In genomic region chr16:11063432-11064201, GRCh38 we compare ENCODE assay signal across 23 cellular contexts.
DNase-seq lines count a peak whose midpoint lies in the region; ATAC-seq and TF ChIP-seq lines count a peak whose summit lies in the region.
"Had no signal": no experiment of that assay in that cellular context is flagged by ENCODE, and none has a peak within 500 bp of the region (broad histone marks: within the 10 kb centered on the region; RNA-seq: fewer than 3 reads in every experiment).

No MANE protein-coding gene starts in this region.

- H3K4me2 ChIP-seq in OCI-LY1 (ENCODE audit: low read length) (no peak overlapping the region), neuronal stem cell (ENCODE audit: insufficient read depth, low read length, poor library complexity, severe bottlenecking) (no peak overlapping the region)

- no peaks in the 10 kb centered on the region for H3K9me3 Mint-ChIP-seq in activated CD8-positive, alpha-beta memory T cell treated with anti-CD3 and anti-CD28 coated beads, Interleukin-2, amount 10 ng/mL, durations not matched to agents 7 days and 5 days (ENCODE audit: low read depth)
- H3K9me3 Mint-ChIP-seq in glutamatergic neuron (ENCODE audit: unreplicated experiment) = peaks cover 3% of the 10 kb centered on the region
- H3K9me3 Mint-ChIP-seq: naive B cell had no signal

- peak overlapping the region; percentile 56 for H3K27ac ChIP-seq in OCI-LY1 (ENCODE audit: low read depth, low read length, poor library complexity, severe bottlenecking)
- no peak overlapping the region for H3K27ac ChIP-seq in neuronal stem cell (replicated peaks; ENCODE audit: low read length)
- H3K27ac ChIP-seq: brain microvascular endothelial cell, coronary artery, GM23248, ovary had no signal

- no peak overlapping the region for H3K4me3 Mint-ChIP-seq in activated CD8-positive, alpha-beta memory T cell treated with anti-CD3 and anti-CD28 coated beads, Interleukin-2, amount 10 ng/mL, durations not matched to agents 7 days and 5 days
- H3K4me3 Mint-ChIP-seq in glutamatergic neuron (ENCODE audit: unreplicated experiment) = no peak overlapping the region
- H3K4me3 Mint-ChIP-seq: B cell, naive B cell had no signal

- peaks cover 40% of the 10 kb centered on the region for H3K36me3 Mint-ChIP-seq in activated CD8-positive, alpha-beta memory T cell treated with anti-CD3 and anti-CD28 coated beads, Interleukin-2, amount 10 ng/mL, durations not matched to agents 7 days and 5 days
- H3K36me3 Mint-ChIP-seq in glutamatergic neuron (ENCODE audit: unreplicated experiment) = peaks cover 5% of the 10 kb centered on the region

- H3K4me1 Mint-ChIP-seq in activated CD8-positive, alpha-beta memory T cell treated with anti-CD3 and anti-CD28 coated beads, Interleukin-2, amount 10 ng/mL, durations not matched to agents 7 days and 5 days = peaks cover 46% of the 10 kb centered on the region
- peaks cover 15% of the 10 kb centered on the region for H3K4me1 Mint-ChIP-seq in glutamatergic neuron (ENCODE audit: low read depth, unreplicated experiment)
- H3K4me1 Mint-ChIP-seq: B cell, naive B cell had no signal

- H3K4ac ChIP-seq in neuronal stem cell (ENCODE audit: low read length) = no peak overlapping the region

- no peak overlapping the region for H3K23ac ChIP-seq in neuronal stem cell (ENCODE audit: low read depth, low read length, poor library complexity)

- no peaks in the 10 kb centered on the region for H3K79me1 ChIP-seq in neuronal stem cell (ENCODE audit: low read depth, low read length)

- no peak overlapping the region for H2AFZ ChIP-seq in OCI-LY1 (ENCODE audit: low read length)
- H2AFZ ChIP-seq in neuronal stem cell (ENCODE audit: low read length) = no peak overlapping the region
- H2AFZ ChIP-seq: GM23248 had no signal

- H4K91ac ChIP-seq in neuronal stem cell (ENCODE audit: low read depth, low read length, poor library complexity) = no peak overlapping the region

- H3K9ac ChIP-seq in OCI-LY1 (ENCODE audit: low read length) (no peak overlapping the region), neuronal stem cell (ENCODE audit: low read depth, low read length, poor library complexity) (no peak overlapping the region)
- H3K9ac ChIP-seq: GM23248 had no signal

- H3K79me2 ChIP-seq in OCI-LY1 (ENCODE audit: insufficient read depth, low read length) = no peaks in the 10 kb centered on the region

- H3K36me3 ChIP-seq in OCI-LY1 (ENCODE audit: insufficient read depth, low read length) = peaks cover 25% of the 10 kb centered on the region; the same call in 1 of the 2 replicates
- peaks cover 3 to 26% of the 10 kb centered on the region in 2 donors for H3K36me3 ChIP-seq in neuronal stem cell (replicated peaks in 1 of 2; ENCODE audit: control insufficient read depth in 2 of 2, insufficient read depth in 2 of 2, low read length in 2 of 2)
- H3K36me3 ChIP-seq: ovary had no signal

- H3K4me1 ChIP-seq in OCI-LY1 (ENCODE audit: insufficient read depth, low read length, severe bottlenecking) (peaks cover 26% of the 10 kb centered on the region), neuronal stem cell (ENCODE audit: control insufficient read depth in 2 of 2, insufficient read depth in 1 of 2, low read depth in 1 of 2, low read length in 2 of 2) (peaks cover 4 to 8% of the 10 kb centered on the region in 2 donors)

- no peaks in the 10 kb centered on the region for H3F3A ChIP-seq in OCI-LY1 (ENCODE audit: insufficient read depth, low read length)

- no peaks in the 10 kb centered on the region for H4K20me1 ChIP-seq in OCI-LY1 (ENCODE audit: insufficient read depth, low read length)

- H3K9me3 ChIP-seq in OCI-LY1 (ENCODE audit: low read length) (no peaks in the 10 kb centered on the region), neuronal stem cell (replicated peaks in 1 of 2; ENCODE audit: control insufficient read depth in 2 of 2, insufficient read depth in 1 of 2, low read depth in 1 of 2, low read length in 2 of 2) (no peaks in the 10 kb centered on the region)
- H3K9me3 ChIP-seq: Caco-2, MG63, ovary had no signal

- intact Hi-C loops in posterior vena cava (cut with DNase I) = no loop called here

- no CpG with 5 or more reads among the region's 8 CpGs for WGBS in neuronal stem cell (ENCODE audit: extremely low coverage in 2 of 2, insufficient read length in 2 of 2, insufficient replicate concordance in 1 of 2), 2 donors

- H3K27me3 ChIP-seq in OCI-LY1 (ENCODE audit: insufficient read depth, low read length) (no peaks in the 10 kb centered on the region), neuronal stem cell (ENCODE audit: control insufficient read depth in 3 of 3, insufficient read depth in 3 of 3, low read depth in 1 of 3, low read length in 3 of 3) (no peaks in the 10 kb centered on the region)
- H3K27me3 ChIP-seq: brain microvascular endothelial cell, MG63, ovary had no signal

- no peak overlapping the region for H2BK120ac ChIP-seq in neuronal stem cell (ENCODE audit: low read depth, low read length)

- H2AK5ac ChIP-seq in neuronal stem cell (ENCODE audit: low read depth, low read length) = no peak overlapping the region

- H2BK5ac ChIP-seq in neuronal stem cell (ENCODE audit: low read length) = no peak overlapping the region

- no peaks in the 10 kb centered on the region for H3K27me3 Mint-ChIP-seq in activated CD8-positive, alpha-beta memory T cell treated with anti-CD3 and anti-CD28 coated beads, Interleukin-2, amount 10 ng/mL, durations not matched to agents 7 days and 5 days
- H3K27me3 Mint-ChIP-seq in glutamatergic neuron (ENCODE audit: unreplicated experiment) = peaks cover 6% of the 10 kb centered on the region
- H3K27me3 Mint-ChIP-seq: B cell, naive B cell had no signal

- H2BK12ac ChIP-seq in neuronal stem cell (ENCODE audit: low read length) = no peak overlapping the region

- no peak for ATAC-seq in activated CD8-positive, alpha-beta memory T cell treated with anti-CD3 and anti-CD28 coated beads, Interleukin-2, amount 10 ng/mL, durations not matched to agents 7 days and 5 days
- no peak for ATAC-seq in HG03045 (IDR thresholded peaks at IDR 0.05; ENCODE audit: unreplicated experiment)
- ATAC-seq: activated CD4-positive, CD25-positive, alpha-beta regulatory T cell treated with anti-CD3 and anti-CD28 coated beads, Interleukin-2, amount 50 U/mL, for 24 hours; sciatic nerve had no signal

- DNase-seq in activated CD8-positive, alpha-beta memory T cell treated with anti-CD3 and anti-CD28 coated beads, Interleukin-2, amount 10 ng/mL, durations not matched to agents 7 days and 5 days = no peak
- no peak for DNase-seq in activated CD8-positive, alpha-beta memory T cell treated with anti-CD3 and anti-CD28 coated beads for 24 hours
- DNase-seq in glutamatergic neuron (no peak), posterior vena cava (ENCODE audit: low spot score) (peak; percentile 28), cerebellum (ENCODE audit: low spot score) (no peak), neuronal stem cell (ENCODE audit: low spot score) (no peak)
- DNase-seq: brain microvascular endothelial cell; Caco-2; GM23248; mesenchymal stem cell; MG63; naive B cell; NCI-H2171; NCI-H526; SHP77; stimulated activated CD4-positive, alpha-beta T cell treated with anti-CD3 and anti-CD28 coated beads, Interleukin-15, amount 100 ng/mL, for 24 hours had no signal

- no peaks in the 10 kb centered on the region for H3K9me2 ChIP-seq in OCI-LY1 (ENCODE audit: low read depth, low read length)

- H3K27ac Mint-ChIP-seq in activated CD8-positive, alpha-beta memory T cell treated with anti-CD3 and anti-CD28 coated beads, Interleukin-2, amount 10 ng/mL, durations not matched to agents 7 days and 5 days = peak overlapping the region; percentile 16
- H3K27ac Mint-ChIP-seq in glutamatergic neuron (ENCODE audit: unreplicated experiment) = peak overlapping the region; percentile 77
- H3K27ac Mint-ChIP-seq: B cell had no signal

- no peak overlapping the region for H3K4me3 ChIP-seq in OCI-LY1 (ENCODE audit: low read depth, low read length, poor library complexity, severe bottlenecking)
- H3K4me3 ChIP-seq in neuronal stem cell (ENCODE audit: low read length in 2 of 2) = no peak overlapping the region
- H3K4me3 ChIP-seq: coronary artery, GM23248, MG63, ovary had no signal

- no peak overlapping the region for H3K18ac ChIP-seq in neuronal stem cell (ENCODE audit: low read length)

- H2BK15ac ChIP-seq in neuronal stem cell (ENCODE audit: low read length) = no peak overlapping the region

- TF ChIP-seq CTCF in OCI-LY1 (IDR thresholded peaks at IDR 0.05; ENCODE audit: low read length) (no peak), glutamatergic neuron (IDR thresholded peaks at IDR 0.05; ENCODE audit: partially characterized antibody, unreplicated experiment) (no peak)

- H4K8ac ChIP-seq in neuronal stem cell (ENCODE audit: low read depth, low read length) = no peak overlapping the region

- H3K14ac ChIP-seq in neuronal stem cell (ENCODE audit: low read length) = no peak overlapping the region

- CTCF ChIA-PET in activated CD8-positive, alpha-beta memory T cell treated with anti-CD3 and anti-CD28 coated beads, Interleukin-2, amount 10 ng/mL, durations not matched to agents 7 days and 5 days (lab: Charles Lee) = interaction anchor here (0.7 kb wide), 2 partner anchors 29 to 1108 kb away, joined by 4 to 5 read pairs; no protein-coding TSS in a partner anchor
